In the genomic region with DNA sequence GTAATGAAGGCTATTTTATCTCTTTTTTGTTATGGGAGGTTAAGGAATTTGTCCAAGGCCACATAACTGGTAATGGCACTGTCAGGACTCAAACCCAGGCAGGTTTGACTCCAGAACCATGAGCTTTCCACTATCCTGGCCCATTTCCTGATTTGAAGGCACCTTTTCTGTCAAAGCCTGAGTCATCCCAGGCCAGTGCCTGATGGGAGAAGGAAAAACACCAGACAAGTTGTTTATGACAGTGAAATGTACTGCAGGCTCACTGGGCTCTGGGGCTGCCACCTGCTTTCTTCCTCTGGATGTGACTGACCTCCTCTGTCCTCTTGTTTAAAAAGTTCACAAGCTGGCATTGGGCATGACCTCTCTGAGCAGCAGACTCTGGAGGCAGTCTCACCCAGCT, we compare ENCODE assay signal across 34 cellular contexts.
"Had no signal": no experiment of that assay in that cellular context is flagged by ENCODE, and none has a peak within 500 bp of the region (broad histone marks: within the 10 kb centered on the region; RNA-seq: fewer than 3 reads in every experiment).

No MANE protein-coding gene starts in this region.

- H3K36me3 ChIP-seq: MG63 had no signal

- H3K27me3 ChIP-seq: MG63 had no signal

- H3K4me3 ChIP-seq: MG63 had no signal

- H3K9me3 ChIP-seq: MG63 had no signal

- DNase-seq: Karpas-422, Kasumi-1, MG63, MM.1S, MV-4-11, NCI-H1048, NCI-H1092 treated with DMSO at 0.1 percent for 48 hours, NCI-H1105, NCI-H1105 treated with DMSO at 0.1 percent for 48 hours, NCI-H1417, NCI-H1417 treated with DMSO at 0.1 percent for 48 hours, NCI-H1436, NCI-H1436 treated with DMSO at 0.1 percent for 48 hours, NCI-H146, NCI-H1694, NCI-H1694 treated with DMSO at 0.1 percent for 48 hours, NCI-H187, NCI-H187 treated with DMSO at 0.1 percent for 48 hours, NCI-H1930, NCI-H2029, NCI-H2029 treated with DMSO at 0.1 percent for 48 hours, NCI-H2081, NCI-H2081 treated with DMSO at 0.1 percent for 48 hours, NCI-H2107, NCI-H2171, NCI-H2171 treated with DMSO at 0.1 percent for 48 hours, NCI-H2227 treated with DMSO at 0.1 percent for 48 hours, NCI-H226, NCI-H345, NCI-H446, NCI-H446 treated with DMSO at 0.1 percent for 48 hours, NCI-H510A, NCI-H510A treated with DMSO at 0.1 percent for 48 hours, NCI-H524 had no signal
